In the genomic region with DNA sequence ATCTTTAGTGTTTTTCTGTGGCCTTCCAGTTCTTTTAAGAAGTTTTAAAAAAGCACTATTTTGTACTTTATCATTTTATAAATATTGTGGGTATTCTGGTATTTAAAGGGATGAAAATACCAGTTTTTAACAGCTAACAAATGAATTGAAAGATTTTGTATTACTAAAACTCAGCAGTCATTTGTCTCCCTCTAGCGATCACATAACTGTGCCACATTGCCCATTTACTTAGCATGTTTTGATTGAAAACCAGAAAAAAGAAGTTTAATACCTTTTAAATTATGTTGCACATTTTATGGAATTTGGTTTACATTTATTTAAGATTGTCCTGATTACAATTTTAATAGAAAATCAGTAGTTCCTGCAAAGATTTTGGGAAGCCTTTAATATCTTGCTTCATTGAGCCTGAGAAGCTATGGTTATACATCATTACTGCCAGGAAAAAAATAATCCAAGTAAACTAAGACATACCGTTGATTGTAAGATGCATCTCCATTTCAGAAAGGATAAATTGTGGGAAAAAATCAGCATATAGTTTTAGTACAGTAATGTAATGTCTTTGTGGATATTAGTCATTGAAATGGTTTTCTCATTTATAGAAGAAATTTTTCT, we compare ENCODE assay signal across 9 cellular contexts. TPM values are rescaled to one million over a fixed set of nuclear protein-coding genes. Genes with fewer than 3 reads are reported as not detected.
DNase-seq lines count a peak whose midpoint lies in the region; ATAC-seq, FAIRE-seq and TF ChIP-seq lines count a peak whose summit lies in the region.
"Had no signal": no experiment of that assay in that cellular context is flagged by ENCODE, and none has a peak within 500 bp of the region (broad histone marks: within the 10 kb centered on the region; RNA-seq: fewer than 3 reads in every experiment).

No MANE protein-coding gene starts in this region.

- H3K4me3 Mint-ChIP-seq in HFFc6 (no peak overlapping the region), astrocyte (ENCODE audit: unreplicated experiment) (no peak overlapping the region)

- CTCF ChIA-PET in AG04450 (lab: Charles Lee) = interaction anchor here (0.6 to 6.8 kb wide), 29 partner anchors 8 to 579 kb away, joined by 3 to 47 read pairs (median 3); no protein-coding TSS in a partner anchor

- no peaks in the 10 kb centered on the region for H3K27me3 ChIP-seq in AG04450 (ENCODE audit: control insufficient read depth, insufficient read depth, low read length)
- no peaks in the 10 kb centered on the region for H3K27me3 ChIP-seq in astrocyte (ENCODE audit: insufficient read depth, low read length)
- no peaks in the 10 kb centered on the region for H3K27me3 ChIP-seq in left lung

- DNase-seq in AG04450 (ENCODE audit: low read depth, low spot score) = no peak
- no peak for DNase-seq in HFFc6
- DNase-seq in astrocyte (ENCODE audit: low read depth) = peak; percentile 14
- DNase-seq in left lung = no peak
- DNase-seq in iPS-NIHi11 (ENCODE audit: low spot score) = no peak
- DNase-seq in NCI-H748 (lab: John Stamatoyannopoulos, UW; ENCODE audit: unreplicated experiment) = no peak

- H3K9me3 ChIP-seq in AG04450 (ENCODE audit: control insufficient read depth, insufficient read depth, low read length) = no peaks in the 10 kb centered on the region
- H3K9me3 ChIP-seq in astrocyte (ENCODE audit: insufficient read depth, low read depth, low read length) = no peaks in the 10 kb centered on the region
- H3K9me3 ChIP-seq in left lung = no peaks in the 10 kb centered on the region

- TF ChIP-seq CTCF in AG04450 (IDR thresholded peaks at IDR 0.05; ENCODE audit: low read depth, low read length) = peak; percentile 63
- peak; percentile 81 for TF ChIP-seq CTCF in HFFc6 (IDR thresholded peaks at IDR 0.05)
- TF ChIP-seq CTCF in astrocyte (IDR thresholded peaks at IDR 0.05; ENCODE audit: insufficient read depth, low read depth, low read length) = peak; percentile 69
- peak; percentile 37 to 45 for TF ChIP-seq CTCF in left lung (IDR thresholded peaks at IDR 0.05)

- H3K9me3 Mint-ChIP-seq in HFFc6 = no peaks in the 10 kb centered on the region
- no peaks in the 10 kb centered on the region for H3K9me3 Mint-ChIP-seq in astrocyte (ENCODE audit: unreplicated experiment)

- peaks cover 14% of the 10 kb centered on the region for H3K36me3 Mint-ChIP-seq in HFFc6 (ENCODE audit: low read depth)
- no peaks in the 10 kb centered on the region for H3K36me3 Mint-ChIP-seq in astrocyte (ENCODE audit: low read depth, unreplicated experiment)

- H3K27ac Mint-ChIP-seq in HFFc6 (no peak overlapping the region), astrocyte (ENCODE audit: unreplicated experiment) (no peak overlapping the region)

- H4K20me1 ChIP-seq in astrocyte (ENCODE audit: insufficient read depth, low read length) = peaks cover 36% of the 10 kb centered on the region

- POLR2A ChIA-PET in AG04450 (lab: Yijun Ruan, JAX) = interaction anchor here (0.6 kb wide), 1 partner anchor 36 kb away, joined by 3 read pairs; no protein-coding TSS in a partner anchor

- FAIRE-seq in astrocyte (lab: Jason Lieb, UNC) = no peak

- H3K4me1 ChIP-seq in astrocyte (ENCODE audit: insufficient read depth, low read length) (no peaks in the 10 kb centered on the region), left lung (no peaks in the 10 kb centered on the region)

- ATAC-seq in left lung (no peak), GM18520 (IDR thresholded peaks at IDR 0.05; ENCODE audit: unreplicated experiment) (no peak), GM21390 (IDR thresholded peaks at IDR 0.05; ENCODE audit: unreplicated experiment) (no peak)

- H3K4me3 ChIP-seq in AG04450 (ENCODE audit: low read depth, low read length) (no peak overlapping the region), astrocyte (ENCODE audit: insufficient read depth, low read depth, low read length) (no peak overlapping the region), left lung (no peak overlapping the region)
- H3K4me3 ChIP-seq: skin epidermis had no signal

- H3K27me3 Mint-ChIP-seq in HFFc6 (ENCODE audit: insufficient read depth) (no peaks in the 10 kb centered on the region; the same call in none of the 2 replicates), astrocyte (ENCODE audit: low read depth, unreplicated experiment) (no peaks in the 10 kb centered on the region)

- H3K9ac ChIP-seq in astrocyte (ENCODE audit: low read length) = no peak overlapping the region

- peaks cover 8% of the 10 kb centered on the region for H3K36me3 ChIP-seq in astrocyte (ENCODE audit: insufficient read depth, low read length)
- peaks cover 0 to 22% of the 10 kb centered on the region in 2 donors for H3K36me3 ChIP-seq in left lung

- intact Hi-C loops in left lung (cut with DNase I) = no loop called here

- H3K4me1 Mint-ChIP-seq in HFFc6 (ENCODE audit: low read depth) (peaks cover 49% of the 10 kb centered on the region), astrocyte (ENCODE audit: low read depth, unreplicated experiment) (peaks cover 5% of the 10 kb centered on the region)

- no peak overlapping the region for H3K4me2 ChIP-seq in astrocyte (ENCODE audit: low read length)

- no peak overlapping the region for H2AFZ ChIP-seq in astrocyte (ENCODE audit: low read depth, low read length)

- peaks cover 38% of the 10 kb centered on the region for H3K79me2 ChIP-seq in astrocyte (ENCODE audit: insufficient read depth, low read length)

- H3K27ac ChIP-seq in AG04450 (ENCODE audit: low read depth, low read length) (no peak overlapping the region), astrocyte (ENCODE audit: low read depth, low read length) (no peak overlapping the region), left lung (no peak overlapping the region)

RNA-seq across cellular contexts. Expression of a gene that starts 34.9 kb away (rescaled TPM):
- 91.1 and 116 TPM in 2 replicates for polyA plus RNA-seq in AG04450 (2011; rRNA removed)
- 110 and 125 TPM in 2 replicates for polyA minus RNA-seq in AG04450 (2011; rRNA and poly(A)+ RNA removed)
- total RNA-seq in HFFc6 (2021; fragmentation: NEBNext Ultra II Directional; extraction: Animal tissue kit (Norgen Biotek cat#: 25700)) = 100 to 1,000 TPM; 106 to 138 (median 120) TPM
- total RNA-seq in astrocyte = 127 and 133 TPM in 2 replicates
- 10 to 100 TPM; 96.1 to 96.4 TPM for total RNA-seq in left lung
